ENCODE assay signal across 17 cellular contexts in genomic region chr16:19515765-19516164, GRCh38.
"Had no signal": no experiment of that assay in that cellular context is flagged by ENCODE, and none has a peak within 500 bp of the region (broad histone marks: within the 10 kb centered on the region; RNA-seq: fewer than 3 reads in every experiment).

No MANE protein-coding gene starts in this region.

- H2AFZ ChIP-seq: neural progenitor cell, parathyroid adenoma had no signal

- H3K27ac Mint-ChIP-seq: activated CD4-positive, alpha-beta memory T cell treated with anti-CD3 and anti-CD28 coated beads for 36 hours; activated naive CD4-positive, alpha-beta T cell treated with anti-CD3 and anti-CD28 coated beads, Interleukin-2, amount 50 U/mL, for 72 hours; brain; neural progenitor cell had no signal

- H3K27me3 Mint-ChIP-seq: activated CD4-positive, alpha-beta memory T cell treated with anti-CD3 and anti-CD28 coated beads for 36 hours; brain had no signal

- H3K4me3 Mint-ChIP-seq: activated CD4-positive, alpha-beta memory T cell treated with anti-CD3 and anti-CD28 coated beads for 36 hours; activated T-cell treated with anti-CD3 and anti-CD28 coated beads, Interleukin-2, amount 50 U/mL, for 4 hours; neural progenitor cell had no signal

- H3K27me3 ChIP-seq: esophagus squamous epithelium, foreskin keratinocyte, neural progenitor cell, tibial nerve had no signal

- H3K9me3 ChIP-seq: esophagus squamous epithelium, tibial nerve had no signal

- H3K9ac ChIP-seq: neural progenitor cell, parathyroid adenoma had no signal

- DNase-seq: activated CD4-positive, alpha-beta memory T cell treated with anti-CD3 and anti-CD28 coated beads for 36 hours; activated CD4-positive, CD25-positive, alpha-beta regulatory T cell treated with anti-CD3 and anti-CD28 coated beads, Interleukin-2, amount 50 U/mL, for 72 hours; activated effector memory CD4-positive, alpha-beta T cell treated with anti-CD3 and anti-CD28 coated beads, Interleukin-2, amount 50 U/mL, for 16 hours; activated T-cell treated with anti-CD3 and anti-CD28 coated beads, Interleukin-2, amount 50 U/mL, for 4 hours; amygdala; esophagus squamous epithelium; left ventricle myocardium superior; mesendoderm; retina; T-helper 2 cell had no signal

- H3K4me2 ChIP-seq: neural progenitor cell had no signal

- H3K9me3 Mint-ChIP-seq: activated CD4-positive, alpha-beta memory T cell treated with anti-CD3 and anti-CD28 coated beads for 36 hours; activated naive CD4-positive, alpha-beta T cell treated with anti-CD3 and anti-CD28 coated beads, Interleukin-2, amount 50 U/mL, for 72 hours; activated T-cell treated with anti-CD3 and anti-CD28 coated beads, Interleukin-2, amount 50 U/mL, for 4 hours had no signal

- H3K4me1 ChIP-seq: neural progenitor cell had no signal

- ATAC-seq: activated naive CD4-positive, alpha-beta T cell treated with anti-CD3 and anti-CD28 coated beads, Interleukin-2, amount 50 U/mL, for 72 hours; activated T-cell treated with anti-CD3 and anti-CD28 coated beads, Interleukin-2, amount 50 U/mL, for 4 hours; foreskin keratinocyte; left ventricle myocardium superior had no signal

- H3K4me3 ChIP-seq: esophagus squamous epithelium, neural progenitor cell, skin epidermis, tibial nerve had no signal

- H3K27ac ChIP-seq: esophagus squamous epithelium, foreskin keratinocyte, neural progenitor cell, parathyroid adenoma had no signal
